Comparison of ENCODE assay signal across 1 cellular context in genomic region chr4:162164881-162165528, GRCh38.
TF ChIP-seq lines count a peak whose summit lies in the region.

No MANE protein-coding gene starts in this region.

TF ChIP-seq in GM23338, 12 proteins besides CTCF, POLR2A, EP300 and RAD21 (continued from another document):
- TF ChIP-seq, protein P1, sequence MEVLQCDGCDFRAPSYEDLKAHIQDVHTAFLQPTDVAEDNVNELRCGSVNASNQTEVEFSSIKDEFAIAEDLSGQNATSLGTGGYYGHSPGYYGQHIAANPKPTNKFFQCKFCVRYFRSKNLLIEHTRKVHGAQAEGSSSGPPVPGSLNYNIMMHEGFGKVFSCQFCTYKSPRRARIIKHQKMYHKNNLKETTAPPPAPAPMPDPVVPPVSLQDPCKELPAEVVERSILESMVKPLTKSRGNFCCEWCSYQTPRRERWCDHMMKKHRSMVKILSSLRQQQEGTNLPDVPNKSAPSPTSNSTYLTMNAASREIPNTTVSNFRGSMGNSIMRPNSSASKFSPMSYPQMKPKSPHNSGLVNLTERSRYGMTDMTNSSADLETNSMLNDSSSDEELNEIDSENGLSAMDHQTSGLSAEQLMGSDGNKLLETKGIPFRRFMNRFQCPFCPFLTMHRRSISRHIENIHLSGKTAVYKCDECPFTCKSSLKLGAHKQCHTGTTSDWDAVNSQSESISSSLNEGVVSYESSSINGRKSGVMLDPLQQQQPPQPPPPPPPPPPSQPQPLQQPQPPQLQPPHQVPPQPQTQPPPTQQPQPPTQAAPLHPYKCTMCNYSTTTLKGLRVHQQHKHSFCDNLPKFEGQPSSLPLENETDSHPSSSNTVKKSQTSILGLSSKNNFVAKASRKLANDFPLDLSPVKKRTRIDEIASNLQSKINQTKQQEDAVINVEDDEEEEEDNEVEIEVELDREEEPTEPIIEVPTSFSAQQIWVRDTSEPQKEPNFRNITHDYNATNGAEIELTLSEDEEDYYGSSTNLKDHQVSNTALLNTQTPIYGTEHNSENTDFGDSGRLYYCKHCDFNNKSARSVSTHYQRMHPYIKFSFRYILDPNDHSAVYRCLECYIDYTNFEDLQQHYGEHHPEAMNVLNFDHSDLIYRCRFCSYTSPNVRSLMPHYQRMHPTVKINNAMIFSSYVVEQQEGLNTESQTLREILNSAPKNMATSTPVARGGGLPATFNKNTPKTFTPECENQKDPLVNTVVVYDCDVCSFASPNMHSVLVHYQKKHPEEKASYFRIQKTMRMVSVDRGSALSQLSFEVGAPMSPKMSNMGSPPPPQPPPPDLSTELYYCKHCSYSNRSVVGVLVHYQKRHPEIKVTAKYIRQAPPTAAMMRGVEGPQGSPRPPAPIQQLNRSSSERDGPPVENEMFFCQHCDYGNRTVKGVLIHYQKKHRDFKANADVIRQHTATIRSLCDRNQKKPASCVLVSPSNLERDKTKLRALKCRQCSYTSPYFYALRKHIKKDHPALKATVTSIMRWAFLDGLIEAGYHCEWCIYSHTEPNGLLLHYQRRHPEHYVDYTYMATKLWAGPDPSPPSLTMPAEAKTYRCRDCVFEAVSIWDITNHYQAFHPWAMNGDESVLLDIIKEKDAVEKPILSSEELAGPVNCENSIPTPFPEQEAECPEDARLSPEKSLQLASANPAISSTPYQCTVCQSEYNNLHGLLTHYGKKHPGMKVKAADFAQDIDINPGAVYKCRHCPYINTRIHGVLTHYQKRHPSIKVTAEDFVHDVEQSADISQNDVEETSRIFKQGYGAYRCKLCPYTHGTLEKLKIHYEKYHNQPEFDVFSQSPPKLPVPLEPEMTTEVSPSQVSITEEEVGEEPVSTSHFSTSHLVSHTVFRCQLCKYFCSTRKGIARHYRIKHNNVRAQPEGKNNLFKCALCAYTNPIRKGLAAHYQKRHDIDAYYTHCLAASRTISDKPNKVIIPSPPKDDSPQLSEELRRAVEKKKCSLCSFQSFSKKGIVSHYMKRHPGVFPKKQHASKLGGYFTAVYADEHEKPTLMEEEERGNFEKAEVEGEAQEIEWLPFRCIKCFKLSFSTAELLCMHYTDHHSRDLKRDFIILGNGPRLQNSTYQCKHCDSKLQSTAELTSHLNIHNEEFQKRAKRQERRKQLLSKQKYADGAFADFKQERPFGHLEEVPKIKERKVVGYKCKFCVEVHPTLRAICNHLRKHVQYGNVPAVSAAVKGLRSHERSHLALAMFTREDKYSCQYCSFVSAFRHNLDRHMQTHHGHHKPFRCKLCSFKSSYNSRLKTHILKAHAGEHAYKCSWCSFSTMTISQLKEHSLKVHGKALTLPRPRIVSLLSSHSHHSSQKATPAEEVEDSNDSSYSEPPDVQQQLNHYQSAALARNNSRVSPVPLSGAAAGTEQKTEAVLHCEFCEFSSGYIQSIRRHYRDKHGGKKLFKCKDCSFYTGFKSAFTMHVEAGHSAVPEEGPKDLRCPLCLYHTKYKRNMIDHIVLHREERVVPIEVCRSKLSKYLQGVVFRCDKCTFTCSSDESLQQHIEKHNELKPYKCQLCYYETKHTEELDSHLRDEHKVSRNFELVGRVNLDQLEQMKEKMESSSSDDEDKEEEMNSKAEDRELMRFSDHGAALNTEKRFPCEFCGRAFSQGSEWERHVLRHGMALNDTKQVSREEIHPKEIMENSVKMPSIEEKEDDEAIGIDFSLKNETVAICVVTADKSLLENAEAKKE (CRISPR knock-in tag; IDR thresholded peaks at IDR 0.05), result no peak
- no peak for TF ChIP-seq REST (IDR thresholded peaks at IDR 0.05; ENCODE audit: unreplicated experiment)
- TF ChIP-seq ZNF331 (CRISPR knock-in tag; IDR thresholded peaks at IDR 0.05; ENCODE audit: low read depth), result no peak
- TF ChIP-seq EZH2 (IDR thresholded peaks at IDR 0.05; ENCODE audit: low read depth, unreplicated experiment), result no peak
- no peak for TF ChIP-seq EZH2phosphoT487 (IDR thresholded peaks at IDR 0.05; ENCODE audit: unreplicated experiment)
- TF ChIP-seq POLR2AphosphoS5 (IDR thresholded peaks at IDR 0.05; ENCODE audit: low read depth), result no peak
- TF ChIP-seq, protein P2, sequence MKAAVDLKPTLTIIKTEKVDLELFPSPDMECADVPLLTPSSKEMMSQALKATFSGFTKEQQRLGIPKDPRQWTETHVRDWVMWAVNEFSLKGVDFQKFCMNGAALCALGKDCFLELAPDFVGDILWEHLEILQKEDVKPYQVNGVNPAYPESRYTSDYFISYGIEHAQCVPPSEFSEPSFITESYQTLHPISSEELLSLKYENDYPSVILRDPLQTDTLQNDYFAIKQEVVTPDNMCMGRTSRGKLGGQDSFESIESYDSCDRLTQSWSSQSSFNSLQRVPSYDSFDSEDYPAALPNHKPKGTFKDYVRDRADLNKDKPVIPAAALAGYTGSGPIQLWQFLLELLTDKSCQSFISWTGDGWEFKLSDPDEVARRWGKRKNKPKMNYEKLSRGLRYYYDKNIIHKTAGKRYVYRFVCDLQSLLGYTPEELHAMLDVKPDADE (IDR thresholded peaks at IDR 0.05), result no peak
- TF ChIP-seq JUNB (IDR thresholded peaks at IDR 0.05; ENCODE audit: unreplicated experiment), result no peak
TF ChIP-seq in GM23338: peak in this region for 0.
